In the genomic region with DNA sequence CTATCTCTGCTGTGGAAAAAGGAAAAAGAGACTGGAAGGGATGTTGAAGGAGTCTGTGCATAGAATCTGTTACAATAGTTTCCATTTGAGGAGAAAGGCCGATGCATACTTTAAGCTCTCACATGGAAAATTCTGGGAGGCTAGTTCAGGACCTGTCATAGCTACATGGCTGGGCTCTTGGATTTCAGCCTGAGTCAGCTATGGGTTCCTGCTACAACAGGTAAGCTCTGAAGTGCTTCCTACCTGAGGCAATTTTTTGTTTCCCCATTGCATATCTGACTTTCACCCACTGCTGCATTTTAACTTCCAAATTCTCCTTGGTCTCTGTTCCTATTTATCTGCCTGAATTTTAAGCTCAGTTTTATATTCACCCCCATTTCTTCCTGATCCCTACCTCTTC, we compare ENCODE assay signal across 23 cellular contexts.
"Had no signal": no experiment of that assay in that cellular context is flagged by ENCODE, and none has a peak within 500 bp of the region (broad histone marks: within the 10 kb centered on the region; RNA-seq: fewer than 3 reads in every experiment).

No MANE protein-coding gene starts in this region.

- DNase-seq: cortex of kidney; dorsolateral prefrontal cortex; effector CD8-positive, alpha-beta T cell; gastrocnemius medialis; immature natural killer cell; kidney; left cardiac atrium; left ventricle myocardium inferior; lower lobe of right lung; natural killer cell; nucleus accumbens; ovary; sigmoid colon; stimulated activated CD4-positive, alpha-beta T cell treated with anti-CD3 and anti-CD28 coated beads, Interleukin-2, amount 100 ng/mL, for 24 hours; stimulated activated CD4-positive, alpha-beta T cell treated with anti-CD3 and anti-CD28 coated beads, Interleukin-4, amount 100 ng/mL, for 4 hours; stimulated activated naive B cell treated with anti-CD40 and anti-IgM and Interleukin-4, amounts not matched to agents 10 μg/mL and 1 μg/mL and 100 μg/mL, for 72 hours; stimulated activated naive CD8-positive, alpha-beta T cell treated with anti-CD3 and anti-CD28 coated beads, Interleukin-15, amount 100 ng/mL, for 72 hours; trophoblast cell had no signal

- H3K36me3 Mint-ChIP-seq: immature natural killer cell; natural killer cell; stimulated activated naive B cell treated with anti-CD40 and anti-IgM and Interleukin-4, amounts not matched to agents 10 μg/mL and 1 μg/mL and 100 μg/mL, for 72 hours had no signal

- H3K4me3 ChIP-seq: dorsolateral prefrontal cortex, gastrocnemius medialis, left ventricle myocardium inferior, lower lobe of right lung, ovary, right atrium auricular region, sigmoid colon, skin epidermis, thoracic aorta had no signal

- H3K27ac Mint-ChIP-seq: immature natural killer cell; natural killer cell; stimulated activated naive B cell treated with anti-CD40 and anti-IgM and Interleukin-4, amounts not matched to agents 10 μg/mL and 1 μg/mL and 100 μg/mL, for 72 hours; stimulated activated naive CD8-positive, alpha-beta T cell treated with anti-CD3 and anti-CD28 coated beads, Interleukin-15, amount 100 ng/mL, for 72 hours had no signal

- H3K27ac ChIP-seq: dorsolateral prefrontal cortex, gastrocnemius medialis, left ventricle myocardium inferior, lower lobe of right lung, ovary, right atrium auricular region, sigmoid colon, skin epidermis, thoracic aorta had no signal

- H3K4me3 Mint-ChIP-seq: central memory CD8-positive, alpha-beta T cell; immature natural killer cell; natural killer cell; neural crest cell; stimulated activated naive B cell treated with anti-CD40 and anti-IgM and Interleukin-4, amounts not matched to agents 10 μg/mL and 1 μg/mL and 100 μg/mL, for 72 hours; stimulated activated naive CD8-positive, alpha-beta T cell treated with anti-CD3 and anti-CD28 coated beads, Interleukin-15, amount 100 ng/mL, for 72 hours had no signal

- H3K9me3 Mint-ChIP-seq: central memory CD8-positive, alpha-beta T cell; immature natural killer cell; natural killer cell; neural crest cell; stimulated activated naive B cell treated with anti-CD40 and anti-IgM and Interleukin-4, amounts not matched to agents 10 μg/mL and 1 μg/mL and 100 μg/mL, for 72 hours; stimulated activated naive CD8-positive, alpha-beta T cell treated with anti-CD3 and anti-CD28 coated beads, Interleukin-15, amount 100 ng/mL, for 72 hours had no signal

- H3K27me3 Mint-ChIP-seq: central memory CD8-positive, alpha-beta T cell had no signal
